ENCODE assay signal across 20 cellular contexts in genomic region chr12:91940826-91941225, GRCh38.
DNase-seq lines count a peak whose midpoint lies in the region; ATAC-seq and TF ChIP-seq lines count a peak whose summit lies in the region.
"Had no signal": no experiment of that assay in that cellular context is flagged by ENCODE, and none has a peak within 500 bp of the region (broad histone marks: within the 10 kb centered on the region; RNA-seq: fewer than 3 reads in every experiment).

No MANE protein-coding gene starts in this region.

- H3K4me3 ChIP-seq in epithelial cell of esophagus (ENCODE audit: low read length): no peak overlapping the region
- H3K4me3 ChIP-seq: BLaER1 treated with 17β-estradiol and CSF1 and Interleukin-3, amounts not matched to agents 10 nM and 100 nM; GM12878 had no signal

- H3K9me3 Mint-ChIP-seq in stimulated activated memory B cell treated with anti-CD40 and anti-IgM and Interleukin-4, amounts not matched to agents 10 μg/mL and 1 μg/mL and 100 μg/mL, for 72 hours: peaks cover 10% of the 10 kb centered on the region
- H3K9me3 Mint-ChIP-seq: H9 had no signal

- peak; percentile 71 for DNase-seq in CD1c-positive myeloid dendritic cell (ENCODE audit: extremely low spot score)
- peak; percentile 45 for DNase-seq in epithelial cell of esophagus (ENCODE audit: low read depth)
- peak in 1 of 2 donors; percentile 54 for DNase-seq in foreskin keratinocyte
- DNase-seq in RKO (ENCODE audit: low spot score): no peak
- no peak for DNase-seq in ecto neural progenitor cell (ENCODE audit: low spot score)
- DNase-seq in NCI-H446 treated with DMSO at 0.1 percent for 48 hours (lab: John Stamatoyannopoulos, UW): no peak
- no peak for DNase-seq in NAMALWA (ENCODE audit: low spot score)
- DNase-seq: 8988T; CD4-positive, CD25-positive, alpha-beta regulatory T cell; CD8-positive, alpha-beta memory T cell; COR-L47; DMS 273 treated with DMSO at 0.1 percent for 48 hours; DMS53; DND-41; EL; H9 had no signal

- TF ChIP-seq CTCF in epithelial cell of esophagus (IDR thresholded peaks at IDR 0.05; ENCODE audit: insufficient read depth, low read depth, low read length, missing control alignments): no peak
- TF ChIP-seq CTCF in foreskin keratinocyte (conservative IDR thresholded peaks at IDR 0.05): no peak

- peaks cover 5% of the 10 kb centered on the region for H3K36me3 Mint-ChIP-seq in stimulated activated memory B cell treated with anti-CD40 and anti-IgM and Interleukin-4, amounts not matched to agents 10 μg/mL and 1 μg/mL and 100 μg/mL, for 72 hours

- peaks cover 10% of the 10 kb centered on the region for H3K4me1 ChIP-seq in foreskin keratinocyte

- peak overlapping the region; percentile 63 for H3K27ac Mint-ChIP-seq in stimulated activated memory B cell treated with anti-CD40 and anti-IgM and Interleukin-4, amounts not matched to agents 10 μg/mL and 1 μg/mL and 100 μg/mL, for 72 hours
- H3K27ac Mint-ChIP-seq: B cell; CD4-positive, CD25-positive, alpha-beta regulatory T cell; H9 had no signal

- no peak overlapping the region for H3K4me3 Mint-ChIP-seq in stimulated activated memory B cell treated with anti-CD40 and anti-IgM and Interleukin-4, amounts not matched to agents 10 μg/mL and 1 μg/mL and 100 μg/mL, for 72 hours
- H3K4me3 Mint-ChIP-seq: B cell; CD4-positive, CD25-positive, alpha-beta regulatory T cell; CD8-positive, alpha-beta memory T cell; H9 had no signal

- peaks cover 20% of the 10 kb centered on the region for H3K4me1 Mint-ChIP-seq in stimulated activated memory B cell treated with anti-CD40 and anti-IgM and Interleukin-4, amounts not matched to agents 10 μg/mL and 1 μg/mL and 100 μg/mL, for 72 hours
- H3K4me1 Mint-ChIP-seq: B cell; CD8-positive, alpha-beta memory T cell; H9 had no signal

- peak; percentile 69 for ATAC-seq in foreskin keratinocyte
- ATAC-seq in stimulated activated memory B cell treated with anti-CD40 and anti-IgM and Interleukin-4, amounts not matched to agents 10 μg/mL and 1 μg/mL and 100 μg/mL, for 72 hours: peak; percentile 65
- ATAC-seq: GM12878 had no signal

- peak overlapping the region; percentile 42 for H3K27ac ChIP-seq in foreskin keratinocyte
- H3K27ac ChIP-seq: BLaER1 treated with 17β-estradiol and CSF1 and Interleukin-3, amounts not matched to agents 10 nM and 100 nM had no signal

- no peaks in the 10 kb centered on the region for H3K27me3 ChIP-seq in foreskin keratinocyte
- H3K27me3 ChIP-seq: BLaER1 treated with 17β-estradiol and CSF1 and Interleukin-3, amounts not matched to agents 10 nM and 100 nM had no signal

- H3K27me3 Mint-ChIP-seq in stimulated activated memory B cell treated with anti-CD40 and anti-IgM and Interleukin-4, amounts not matched to agents 10 μg/mL and 1 μg/mL and 100 μg/mL, for 72 hours: no peaks in the 10 kb centered on the region

Comparison
In these comparisons a context has a peak if more than half of its experiments do, and no peak if none do; other contexts are left out.
1. DNase-seq: peak in CD1c-positive myeloid dendritic cell (single experiment) and epithelial cell of esophagus (single experiment); none in RKO (single experiment), ecto neural progenitor cell (single experiment), NCI-H446 treated with DMSO at 0.1 percent for 48 hours (single experiment) and NAMALWA (single experiment).